Comparison of ENCODE assay signal across 20 cellular contexts in the genomic region with DNA sequence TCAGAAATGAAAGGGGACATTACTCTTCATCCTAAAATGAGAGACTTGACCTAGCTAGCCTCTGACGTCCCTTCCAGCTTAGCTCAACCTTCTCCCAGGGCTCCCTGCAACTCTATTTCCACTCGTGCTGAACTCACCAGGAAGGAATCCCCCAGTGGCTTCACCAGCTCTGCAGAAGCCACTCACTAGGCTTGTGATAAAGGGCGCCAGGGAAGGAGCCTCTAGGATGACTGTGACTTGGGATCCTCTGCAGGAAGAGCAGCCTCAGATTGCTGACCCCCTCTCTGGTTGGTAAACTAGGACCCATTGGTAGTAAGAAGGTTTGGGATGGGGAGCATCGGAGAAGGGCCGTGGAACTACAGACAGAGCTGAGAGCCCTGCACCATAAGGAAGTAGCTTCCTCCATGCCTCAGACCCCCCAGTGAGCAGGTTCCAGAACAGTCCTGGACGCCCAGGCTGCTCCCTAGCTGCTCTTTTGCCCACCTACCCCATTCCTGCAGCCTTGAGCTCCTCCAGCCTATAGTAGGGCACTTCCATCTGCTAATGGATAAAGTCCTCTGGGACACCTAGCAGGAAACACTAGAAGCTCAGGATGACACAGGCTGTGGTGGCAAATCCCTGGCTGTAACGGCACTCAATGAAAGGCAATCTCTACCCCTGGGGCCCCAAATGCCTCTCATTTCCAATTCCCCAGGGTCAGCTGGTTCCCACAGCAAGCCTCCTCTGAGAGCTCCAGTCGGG. TPM values are rescaled to one million over a fixed set of nuclear protein-coding genes. Genes with fewer than 3 reads are reported as not detected.
A peak's percentile ranks its signal among the peaks of the same experiment; 100 is the strongest.
DNase-seq lines count a peak whose midpoint lies in the region; ATAC-seq and TF ChIP-seq lines count a peak whose summit lies in the region.
"Had no signal": no experiment of that assay in that cellular context is flagged by ENCODE, and none has a peak within 500 bp of the region (broad histone marks: within the 10 kb centered on the region; RNA-seq: fewer than 3 reads in every experiment).

No MANE protein-coding gene starts in this region.

- TF ChIP-seq CTCF in LNCaP clone FGC (IDR thresholded peaks at IDR 0.05; ENCODE audit: control insufficient read depth, extremely low read depth, insufficient read depth), result 0 out of 2 replicates have a peak, but pooled peaks have one; percentile 7
- no peak for TF ChIP-seq CTCF in stomach (IDR thresholded peaks at IDR 0.05)

- no peaks in the 10 kb centered on the region for H3K36me3 Mint-ChIP-seq in activated CD4-positive, alpha-beta memory T cell treated with anti-CD3 and anti-CD28 coated beads for 36 hours
- H3K36me3 Mint-ChIP-seq in activated CD4-positive, alpha-beta memory T cell treated with anti-CD3 and anti-CD28 coated beads, Interleukin-2, amount 10 ng/mL, durations not matched to agents 7 days and 5 days (ENCODE audit: low read depth), result no peaks in the 10 kb centered on the region
- H3K36me3 Mint-ChIP-seq: CD14-positive monocyte had no signal

- POLR2A ChIA-PET in activated CD4-positive, alpha-beta memory T cell treated with anti-CD3 and anti-CD28 coated beads for 36 hours (lab: Charles Lee), result no interaction called here
- POLR2A ChIA-PET in activated CD4-positive, alpha-beta memory T cell treated with anti-CD3 and anti-CD28 coated beads, Interleukin-2, amount 10 ng/mL, durations not matched to agents 7 days and 5 days (lab: Charles Lee), result no interaction called here

- intact Hi-C loops in activated CD4-positive, alpha-beta memory T cell treated with anti-CD3 and anti-CD28 coated beads for 36 hours (cut with micrococcal nuclease), result loop anchor here (5.0 kb wide), 1 partner anchor 48 kb away; no protein-coding TSS in a partner anchor
- intact Hi-C loops in stomach (cut with DNase I; ENCODE audit: low total_unique reads), result no loop called here

- TF ChIP-seq EP300 in stomach (IDR thresholded peaks at IDR 0.05), result no peak

- no peaks in the 10 kb centered on the region for H3K36me3 ChIP-seq in stomach
- H3K36me3 ChIP-seq: MG63 had no signal

- H3K27ac Mint-ChIP-seq in activated CD4-positive, alpha-beta memory T cell treated with anti-CD3 and anti-CD28 coated beads for 36 hours, result no peak overlapping the region
- no peak overlapping the region for H3K27ac Mint-ChIP-seq in activated CD4-positive, alpha-beta memory T cell treated with anti-CD3 and anti-CD28 coated beads, Interleukin-2, amount 10 ng/mL, durations not matched to agents 7 days and 5 days

- no peaks in the 10 kb centered on the region for H3K9me3 Mint-ChIP-seq in activated CD4-positive, alpha-beta memory T cell treated with anti-CD3 and anti-CD28 coated beads for 36 hours
- H3K9me3 Mint-ChIP-seq in activated CD4-positive, alpha-beta memory T cell treated with anti-CD3 and anti-CD28 coated beads, Interleukin-2, amount 10 ng/mL, durations not matched to agents 7 days and 5 days, result no peaks in the 10 kb centered on the region
- H3K9me3 Mint-ChIP-seq: CD14-positive monocyte had no signal

- TF ChIP-seq POLR2A in stomach (IDR thresholded peaks at IDR 0.05), result no peak

- H3K4me1 Mint-ChIP-seq in activated CD4-positive, alpha-beta memory T cell treated with anti-CD3 and anti-CD28 coated beads for 36 hours (ENCODE audit: low read depth), result no peaks in the 10 kb centered on the region
- H3K4me1 Mint-ChIP-seq in activated CD4-positive, alpha-beta memory T cell treated with anti-CD3 and anti-CD28 coated beads, Interleukin-2, amount 10 ng/mL, durations not matched to agents 7 days and 5 days, result peaks cover 2% of the 10 kb centered on the region

- CTCF ChIA-PET in activated CD4-positive, alpha-beta memory T cell treated with anti-CD3 and anti-CD28 coated beads for 36 hours (lab: Charles Lee), result interaction anchor here (0.6 to 2.2 kb wide), 5 partner anchors 9 to 75 kb away, joined by 3 to 6 read pairs (median 3); no protein-coding TSS in a partner anchor
- CTCF ChIA-PET in activated CD4-positive, alpha-beta memory T cell treated with anti-CD3 and anti-CD28 coated beads, Interleukin-2, amount 10 ng/mL, durations not matched to agents 7 days and 5 days (lab: Charles Lee), result interaction anchor here (0.6 to 1.2 kb wide), 2 partner anchors 9 to 14 kb away, joined by 3 to 4 read pairs; no protein-coding TSS in a partner anchor

- peaks cover 7% of the 10 kb centered on the region for H3K27me3 Mint-ChIP-seq in activated CD4-positive, alpha-beta memory T cell treated with anti-CD3 and anti-CD28 coated beads for 36 hours
- peaks cover 18% of the 10 kb centered on the region for H3K27me3 Mint-ChIP-seq in activated CD4-positive, alpha-beta memory T cell treated with anti-CD3 and anti-CD28 coated beads, Interleukin-2, amount 10 ng/mL, durations not matched to agents 7 days and 5 days

- 68 to 80% (median 74%) methylated on average over 8 of the region's 8 CpGs for WGBS in stomach, 5 donors

- no peak overlapping the region for H3K4me3 Mint-ChIP-seq in activated CD4-positive, alpha-beta memory T cell treated with anti-CD3 and anti-CD28 coated beads for 36 hours
- H3K4me3 Mint-ChIP-seq in activated CD4-positive, alpha-beta memory T cell treated with anti-CD3 and anti-CD28 coated beads, Interleukin-2, amount 10 ng/mL, durations not matched to agents 7 days and 5 days, result no peak overlapping the region
- H3K4me3 Mint-ChIP-seq: CD14-positive monocyte had no signal

- ATAC-seq in HG03469 (IDR thresholded peaks at IDR 0.05; ENCODE audit: unreplicated experiment) (no peak), HG03457 (IDR thresholded peaks at IDR 0.05; ENCODE audit: unreplicated experiment) (no peak)
- ATAC-seq: HCT116 had no signal

- DNase-seq in activated CD4-positive, alpha-beta memory T cell treated with anti-CD3 and anti-CD28 coated beads for 36 hours, result peak; percentile 4
- DNase-seq in activated CD4-positive, alpha-beta memory T cell treated with anti-CD3 and anti-CD28 coated beads, Interleukin-2, amount 10 ng/mL, durations not matched to agents 7 days and 5 days, result no peak
- DNase-seq in LNCaP clone FGC (ENCODE audit: low read depth), result no peak
- peak; percentile 69 for DNase-seq in NCI-H82 treated with DMSO at 0.1 percent for 48 hours (lab: John Stamatoyannopoulos, UW; ENCODE audit: unreplicated experiment)
- peak; percentile 21 for DNase-seq in myocyte (ENCODE audit: low read depth)
- DNase-seq in stomach, result no peak
- DNase-seq: Caco-2, KG1, MG63, NCI-H1092 treated with DMSO at 0.1 percent for 48 hours, NCI-H187, NCI-H2227 treated with DMSO at 0.1 percent for 48 hours, NCI-H526 treated with DMSO at 0.1 percent for 48 hours, PC-9 had no signal

- H3K9me3 ChIP-seq in stomach, result no peaks in the 10 kb centered on the region
- H3K9me3 ChIP-seq: Caco-2, MG63 had no signal

- peaks cover 0 to 32% (median 0%) of the 10 kb centered on the region in 3 donors for H3K27me3 ChIP-seq in stomach
- H3K27me3 ChIP-seq: MG63 had no signal

- no peak overlapping the region for H3K4me3 ChIP-seq in LNCaP clone FGC (ENCODE audit: low read depth, low read length)
- H3K4me3 ChIP-seq in stomach, result no peak overlapping the region
- H3K4me3 ChIP-seq: MG63, PC-9 had no signal

- no peak overlapping the region for H3K27ac ChIP-seq in stomach
- H3K27ac ChIP-seq: HL-60, PC-9 had no signal

- H3K4me1 ChIP-seq in stomach, result no peaks in the 10 kb centered on the region
- H3K4me1 ChIP-seq: Caco-2 had no signal

RNA-seq across cellular contexts. Expression of gene PLA2G4F, which starts 26.0 kb away (rescaled TPM):
- not detected for total RNA-seq in activated CD4-positive, alpha-beta memory T cell treated with anti-CD3 and anti-CD28 coated beads for 36 hours
- total RNA-seq in activated CD4-positive, alpha-beta memory T cell treated with anti-CD3 and anti-CD28 coated beads, Interleukin-2, amount 10 ng/mL, durations not matched to agents 7 days and 5 days, result not detected
- not detected in 2 replicates for total RNA-seq in myocyte
- polyA plus RNA-seq in myocyte (2012), result not detected
- total RNA-seq in stomach, result 10 to 100 TPM in 4 of 5 donors, 1 to 10 TPM in 1; 3.5 to 41.4 (median 12.9) TPM
- 1 to 10 TPM; 1.9 to 4.7 (median 3.8) TPM for polyA plus RNA-seq in stomach
- total RNA-seq: A172 had no signal
- polyA plus RNA-seq: CD14-positive monocyte had no signal

RNA-seq across cellular contexts. Expression of gene PLA2G4D, which starts 36.1 kb away (rescaled TPM):
- not detected for total RNA-seq in activated CD4-positive, alpha-beta memory T cell treated with anti-CD3 and anti-CD28 coated beads for 36 hours
- not detected for total RNA-seq in activated CD4-positive, alpha-beta memory T cell treated with anti-CD3 and anti-CD28 coated beads, Interleukin-2, amount 10 ng/mL, durations not matched to agents 7 days and 5 days
- not detected in 2 replicates for total RNA-seq in myocyte
- not detected for polyA plus RNA-seq in myocyte (2012)
- total RNA-seq in stomach, result 1 to 10 TPM in 2 of 5 donors, not detected in 3; 1.2 to 2.9 TPM
- 1 to 10 TPM in 1 of 3 donors, under 1 TPM in 1, not detected in 1; 0.18 to 3.2 TPM for polyA plus RNA-seq in stomach
- total RNA-seq: A172, Caco-2 had no signal
- polyA plus RNA-seq: CD14-positive monocyte had no signal

Comparison
In these comparisons a context has a peak if more than half of its experiments do, and no peak if none do; other contexts are left out.
1. DNase-seq: peak in activated CD4-positive, alpha-beta memory T cell treated with anti-CD3 and anti-CD28 coated beads for 36 hours (single experiment), NCI-H82 treated with DMSO at 0.1 percent for 48 hours (single experiment) and myocyte (single experiment); none in activated CD4-positive, alpha-beta memory T cell treated with anti-CD3 and anti-CD28 coated beads, Interleukin-2, amount 10 ng/mL, durations not matched to agents 7 days and 5 days (single experiment), LNCaP clone FGC (single experiment) and stomach (single experiment).